In the genomic region with DNA sequence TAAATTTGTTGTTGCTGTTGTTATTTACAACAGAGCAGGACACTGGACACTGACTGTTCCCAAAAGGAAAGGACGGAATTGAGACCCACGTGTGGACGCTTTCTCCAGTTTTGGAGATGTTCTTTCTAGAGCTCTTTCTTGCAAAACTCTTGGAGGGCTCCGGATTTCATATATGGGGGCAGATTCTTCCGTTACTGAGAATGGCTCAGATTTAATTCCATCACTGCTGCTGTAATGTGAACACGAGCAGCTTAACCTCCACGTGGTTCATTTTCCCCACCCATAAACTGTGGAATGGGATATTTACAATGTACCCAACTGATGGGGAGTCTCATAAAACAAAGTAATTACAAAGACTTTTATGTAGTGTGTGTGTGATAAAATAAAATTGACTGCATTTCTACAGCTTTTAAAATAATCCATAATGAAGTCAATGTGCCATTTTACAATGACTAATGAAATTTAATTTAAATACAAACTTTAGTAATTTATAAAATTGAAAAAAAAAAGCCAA, we compare ENCODE assay signal across 15 cellular contexts. TPM values are rescaled to one million over a fixed set of nuclear protein-coding genes. Genes with fewer than 3 reads are reported as not detected.
DNase-seq lines count a peak whose midpoint lies in the region; ATAC-seq, FAIRE-seq and TF ChIP-seq lines count a peak whose summit lies in the region.
"Had no signal": no experiment of that assay in that cellular context is flagged by ENCODE, and none has a peak within 500 bp of the region (broad histone marks: within the 10 kb centered on the region; RNA-seq: fewer than 3 reads in every experiment).

No MANE protein-coding gene starts in this region.

- H2BK5ac ChIP-seq in H9 (ENCODE audit: insufficient read length, low read length) = no peak overlapping the region

- TF ChIP-seq CTCF in K562 (IDR thresholded peaks at IDR 0.05 in 2 of 3, conservative IDR thresholded peaks at IDR 0.05 in 1 of 3; ENCODE audit: insufficient read depth in 2 of 3, low read depth in 1 of 3, low read length in 3 of 3) = no peak
- TF ChIP-seq CTCF in hepatocyte (IDR thresholded peaks at IDR 0.05; ENCODE audit: poor library complexity) = no peak
- no peak for TF ChIP-seq CTCF in parathyroid adenoma (IDR thresholded peaks at IDR 0.05)
- no peak for TF ChIP-seq CTCF in H9 (conservative IDR thresholded peaks at IDR 0.05)

- H3K4me3 Mint-ChIP-seq in H9 = no peak overlapping the region
- H3K4me3 Mint-ChIP-seq: CD8-positive, alpha-beta T cell had no signal

- H3K4me1 ChIP-seq in K562 (replicated peaks in 1 of 2; ENCODE audit: control insufficient read depth in 2 of 2, insufficient read depth in 2 of 2, low read length in 2 of 2) = no peaks in the 10 kb centered on the region
- peaks cover 6% of the 10 kb centered on the region for H3K4me1 ChIP-seq in hepatocyte (ENCODE audit: insufficient read depth)
- H3K4me1 ChIP-seq in parathyroid adenoma = no peaks in the 10 kb centered on the region
- peaks cover 4% of the 10 kb centered on the region; the same call in 1 of the 2 replicates for H3K4me1 ChIP-seq in H9 (ENCODE audit: insufficient read depth, low read length)
- H3K4me1 ChIP-seq: Caco-2 had no signal

- H3K9me3 ChIP-seq in K562 (replicated peaks; ENCODE audit: control insufficient read depth, insufficient read depth, low read depth, low read length) (no peaks in the 10 kb centered on the region), hepatocyte (ENCODE audit: low read depth) (no peaks in the 10 kb centered on the region), parathyroid adenoma (ENCODE audit: control insufficient read depth, low read length) (no peaks in the 10 kb centered on the region), H9 (ENCODE audit: control insufficient read depth, low read depth, low read length) (no peaks in the 10 kb centered on the region)

- no peak overlapping the region for H3K4me2 ChIP-seq in K562 (ENCODE audit: insufficient read depth, low read length)
- H3K4me2 ChIP-seq in hepatocyte = peak overlapping the region; percentile 22
- H3K4me2 ChIP-seq in parathyroid adenoma (ENCODE audit: low read length) = no peak overlapping the region
- no peak overlapping the region for H3K4me2 ChIP-seq in H9 (ENCODE audit: insufficient read depth, insufficient read length, low read length)

- no peak overlapping the region for H3K23ac ChIP-seq in H9 (ENCODE audit: insufficient read length, low read depth, low read length)

- POLR2A ChIA-PET in K562 (lab: Yijun Ruan, JAX) = interaction anchor here (1.4 kb wide), 1 partner anchor 23 kb away, joined by 5 read pairs; no protein-coding TSS in a partner anchor

- no peaks in the 10 kb centered on the region for H3K9me2 ChIP-seq in hepatocyte (replicated peaks; ENCODE audit: insufficient read depth)

- no peak overlapping the region for H3K14ac ChIP-seq in H9 (ENCODE audit: insufficient read depth, low read length)

- H2BK20ac ChIP-seq in H9 (ENCODE audit: low read depth, low read length, poor library complexity, severe bottlenecking) = no peak overlapping the region

- no peak overlapping the region for H4K8ac ChIP-seq in H9 (replicated peaks; ENCODE audit: insufficient read length, low read depth, low read length)

- no peak overlapping the region for H3T11ph ChIP-seq in H9 (ENCODE audit: low read length)

- ATAC-seq in K562 = no peak
- ATAC-seq: CD8-positive, alpha-beta T cell had no signal

- peaks cover 0 to 4% of the 10 kb centered on the region in 2 experiments; a peak in 1 of 5 replicates for H3K27me3 ChIP-seq in K562 (ENCODE audit: control insufficient read depth in 2 of 2, insufficient read depth in 2 of 2, low read length in 2 of 2)
- H3K27me3 ChIP-seq in hepatocyte = no peaks in the 10 kb centered on the region
- no peaks in the 10 kb centered on the region for H3K27me3 ChIP-seq in parathyroid adenoma (ENCODE audit: control insufficient read depth, insufficient read depth, low read length)
- H3K27me3 ChIP-seq in H9 (ENCODE audit: insufficient read depth, low read length) = no peaks in the 10 kb centered on the region

- 0 out of 2 replicates have a peak overlapping the region, but pooled peaks have one; percentile 41 for H2AFZ ChIP-seq in K562 (ENCODE audit: low read depth, low read length)
- no peak overlapping the region for H2AFZ ChIP-seq in hepatocyte
- H2AFZ ChIP-seq in parathyroid adenoma = peak overlapping the region; percentile 28
- H2AFZ ChIP-seq in H9 (ENCODE audit: low read length) = no peak overlapping the region

- no peak overlapping the region for H3K27ac Mint-ChIP-seq in H9
- H3K27ac Mint-ChIP-seq: CD14-positive monocyte; CD8-positive, alpha-beta T cell had no signal

- H3K9ac ChIP-seq in K562 (ENCODE audit: insufficient read depth in 1 of 2, low read depth in 2 of 2, low read length in 2 of 2) (no peak overlapping the region), parathyroid adenoma (no peak overlapping the region), H9 (ENCODE audit: extremely low read depth, insufficient read length, low read length) (no peak overlapping the region)

- no peak overlapping the region for H3K18ac ChIP-seq in H9 (ENCODE audit: insufficient read length, low read depth, low read length)

- H3K27ac ChIP-seq in K562 (ENCODE audit: extremely low read depth, low read depth, low read length) = no peak overlapping the region
- H3K27ac ChIP-seq in hepatocyte = no peak overlapping the region
- no peak overlapping the region for H3K27ac ChIP-seq in parathyroid adenoma
- no peak overlapping the region for H3K27ac ChIP-seq in H9 (ENCODE audit: insufficient read length, low read depth, low read length)

- TF ChIP-seq EP300 in K562 (IDR thresholded peaks at IDR 0.05; ENCODE audit: low read length) = no peak

- no peak overlapping the region for H2BK12ac ChIP-seq in H9 (ENCODE audit: insufficient read length, low read depth, low read length)

- H3K27me3 Mint-ChIP-seq in H9 (ENCODE audit: low read depth) = peaks cover 1% of the 10 kb centered on the region; the same call in 1 of the 2 replicates

- H3K4me3 ChIP-seq in K562 (no peak overlapping the region), hepatocyte (no peak overlapping the region), parathyroid adenoma (ENCODE audit: low read depth, low read length) (no peak overlapping the region)

- no peak overlapping the region for H2AK5ac ChIP-seq in H9 (ENCODE audit: insufficient read length, low read length)

- in situ Hi-C loops in K562 (cut with MboI) = no loop called here

- no peak overlapping the region for H3K4ac ChIP-seq in H9 (ENCODE audit: low read depth, low read length)

- H4K5ac ChIP-seq in H9 (ENCODE audit: insufficient read length, low read depth, low read length) = no peak overlapping the region

- no peaks in the 10 kb centered on the region for H3K79me2 ChIP-seq in K562 (ENCODE audit: control insufficient read depth, insufficient read depth, low read length)
- no peaks in the 10 kb centered on the region for H3K79me2 ChIP-seq in hepatocyte
- no peaks in the 10 kb centered on the region for H3K79me2 ChIP-seq in parathyroid adenoma
- no peaks in the 10 kb centered on the region for H3K79me2 ChIP-seq in H9 (ENCODE audit: insufficient read depth, low read length)

- no peak for FAIRE-seq in K562 (lab: Jason Lieb, UNC)

- CTCF ChIA-PET in K562 (lab: Yijun Ruan, JAX; ENCODE audit: low intra/inter-chr PET ratio) = no interaction called here

- H2BK120ac ChIP-seq in H9 (ENCODE audit: low read depth, low read length, poor library complexity, severe bottlenecking) = no peak overlapping the region

- H3K4me1 Mint-ChIP-seq in H9 = peaks cover 7 to 9% of the 10 kb centered on the region in 2 experiments
- H3K4me1 Mint-ChIP-seq: CD14-positive monocyte had no signal

- 0 out of 7 replicates have a peak, but pooled peaks cover 0 to 4% (median 2%) of the 10 kb centered on the region in 3 experiments for H3K36me3 Mint-ChIP-seq in H9 (ENCODE audit: insufficient read depth in 1 of 3, low read depth in 3 of 3)
- H3K36me3 Mint-ChIP-seq: CD14-positive monocyte; CD8-positive, alpha-beta T cell had no signal

- TF ChIP-seq RAD21 in K562 (CRISPR knock-in tag; conservative IDR thresholded peaks at IDR 0.05 in 1 of 2, IDR thresholded peaks at IDR 0.05 in 1 of 2) = no peak

- no peak overlapping the region for H3K56ac ChIP-seq in H9 (ENCODE audit: insufficient read length, low read depth, low read length)

- H3K23me2 ChIP-seq in H9 (ENCODE audit: insufficient read length, low read depth, low read length, poor library complexity, severe bottlenecking) = no peaks in the 10 kb centered on the region

- H2BK15ac ChIP-seq in H9 (ENCODE audit: low read depth, low read length) = no peak overlapping the region

- no TSS peak for BruUV-seq in K562 (replicated peaks; lab: Mats Ljungman, UMichigan)

- no peaks in the 10 kb centered on the region for H3K79me1 ChIP-seq in H9 (ENCODE audit: insufficient read depth, low read depth, low read length, poor library complexity, severe bottlenecking)

- H3K9me3 Mint-ChIP-seq in H9 = peaks cover 4 to 10% of the 10 kb centered on the region in 2 experiments; a peak in 4 of 5 replicates
- H3K9me3 Mint-ChIP-seq: CD8-positive, alpha-beta T cell had no signal

- WGBS in K562 (ENCODE audit: insufficient coverage, low coverage, missing lambda C conversion rate) = 19% methylated on average over 7 of the region's 7 CpGs
- WGBS in hepatocyte (ENCODE audit: low lambda C conversion rate, missing lambda C conversion rate) = 61% methylated on average over 7 of the region's 7 CpGs
- WGBS in H9 (ENCODE audit: extremely low coverage, insufficient read length, low lambda C conversion rate) = no CpG with 5 or more reads among the region's 7 CpGs

- no peaks in the 10 kb centered on the region for H3K36me3 ChIP-seq in K562 (ENCODE audit: control insufficient read depth, insufficient read depth, low read length)
- no peaks in the 10 kb centered on the region for H3K36me3 ChIP-seq in hepatocyte (replicated peaks; ENCODE audit: insufficient read depth, low read depth)
- H3K36me3 ChIP-seq in parathyroid adenoma (ENCODE audit: control insufficient read depth, insufficient read depth, low read length) = no peaks in the 10 kb centered on the region

- H3K9me1 ChIP-seq in K562 (ENCODE audit: control insufficient read depth, insufficient read depth, low read length) = no peaks in the 10 kb centered on the region

- DNase-seq in NCI-H82 (lab: John Stamatoyannopoulos, UW) (peak; percentile 50), K562 (ENCODE audit: extremely low read depth in 1 of 4, low spot score in 3 of 4) (no peak), hepatocyte (ENCODE audit: low spot score) (no peak), NCI-H1105 treated with DMSO at 0.1 percent for 48 hours (lab: John Stamatoyannopoulos, UW) (no peak), H9 (no peak)
- DNase-seq in stimulated activated CD4-positive, alpha-beta T cell treated with anti-CD3 and anti-CD28 coated beads, Interleukin-1b, Interleukin-23, amount 100 ng/mL, for 48 hours = no peak
- DNase-seq in activated CD4-positive, alpha-beta T cell treated with anti-CD3 and anti-CD28 coated beads for 48 hours = no peak
- DNase-seq: Caco-2; CD8-positive, alpha-beta T cell; DND-41; GF-D8; GOT3; HCEC 1CT had no signal

- no peak for TF ChIP-seq POLR2A in K562 (conservative IDR thresholded peaks at IDR 0.05)

- no peak overlapping the region for H4K91ac ChIP-seq in H9 (ENCODE audit: insufficient read length, low read depth, low read length)

- H4K20me1 ChIP-seq in K562 (replicated peaks; ENCODE audit: control insufficient read depth, insufficient read depth, low read length) = no peaks in the 10 kb centered on the region
- no peaks in the 10 kb centered on the region for H4K20me1 ChIP-seq in hepatocyte (ENCODE audit: insufficient read depth, poor library complexity, severe bottlenecking)
- H4K20me1 ChIP-seq in H9 (ENCODE audit: control insufficient read depth, insufficient read depth, insufficient read length) = no peaks in the 10 kb centered on the region

- intact Hi-C loops in K562 (cut with micrococcal nuclease) = loop anchor here (5.0 kb wide), 1 partner anchor 67 kb away; no protein-coding TSS in a partner anchor

RNA-seq across cellular contexts. Expression of gene MSRB2, which starts 15.1 kb away (rescaled TPM):
- total RNA-seq in K562 (2011; cell fraction: chromatin; rRNA removed; ENCODE audit: low replicate concordance) = 3.1 and 3.8 TPM in 2 replicates
- 1.4 and 3.0 TPM in 2 replicates for total RNA-seq in K562 (2011; cell fraction: nucleolus; rRNA removed)
- 1.5 and 2.7 TPM in 2 replicates for total RNA-seq in K562 (2011; cell fraction: nucleoplasm; rRNA removed)
- total RNA-seq in K562 (2014; rRNA removed) = 7.9 and 10.7 TPM in 2 replicates
- 3.6 and 5.5 TPM in 2 replicates for total RNA-seq in K562 (2014; rRNA removed; fragmentation: Illumina TruSeq; extraction: Trizol)
- 4.4 and 6.1 TPM in 2 replicates for total RNA-seq in K562 (2015; rRNA removed; fragmentation: Illumina TruSeq; extraction: Trizol)
- total RNA-seq in K562 (2021) = 9.5 and 10.0 TPM in 2 replicates
- 18.9 and 22.3 TPM in 2 replicates for polyA plus RNA-seq in K562 (2011; rRNA removed)
- 6.7 and 8.2 TPM in 2 replicates for polyA plus RNA-seq in K562 (2011; cell fraction: cytosol; rRNA removed)
- 7.8 and 10.8 TPM in 2 replicates for polyA plus RNA-seq in K562 (2011; cell fraction: nucleus; rRNA removed)
- polyA plus RNA-seq in K562 (2012) = 15.3 and 31.8 TPM in 2 replicates
- 3.4 and 6.7 TPM in 2 replicates for polyA plus RNA-seq in K562 (2014; fragmentation: Illumina TruSeq; extraction: Trizol)
- polyA plus RNA-seq in K562 (2014; fragmentation: Nextera tagmentation; extraction: Ambion mirVana) = 1 to 10 TPM; 1.5 to 2.0 TPM
- 5.9 and 8.3 TPM in 2 replicates for polyA plus RNA-seq in K562 (2014; rRNA removed)
- 3.4 and 4.4 TPM in 2 replicates for polyA minus RNA-seq in K562 (2011; rRNA and poly(A)+ RNA removed)
- 1.5 and 2.2 TPM in 2 replicates for polyA minus RNA-seq in K562 (2011; cell fraction: cytosol; rRNA and poly(A)+ RNA removed)
- 1.1 and 1.2 TPM in 2 replicates for polyA minus RNA-seq in K562 (2011; cell fraction: nucleus; rRNA and poly(A)+ RNA removed)
- total RNA-seq in hepatocyte = 23.6 and 26.4 TPM in 2 replicates
- 83.5 and 90.2 TPM in 2 replicates for polyA plus RNA-seq in hepatocyte
- total RNA-seq in H9 (2021) = 17.1 and 18.0 TPM in 2 replicates

Comparison
In these comparisons a context has a peak if more than half of its experiments do, and no peak if none do; other contexts are left out.
1. H2AFZ ChIP-seq: peak in K562 (single experiment) and parathyroid adenoma (single experiment); none in hepatocyte (single experiment) and H9 (single experiment).